Comparison of ENCODE assay signal across 1 cellular context in genomic region chr7:27139335-27140107, GRCh38.
A peak's percentile ranks its signal among the peaks of the same experiment; 100 is the strongest.
TF ChIP-seq lines count a peak whose summit lies in the region.

No MANE protein-coding gene starts in this region.

TF ChIP-seq in H1, 55 proteins besides CTCF, POLR2A, EP300 and RAD21:
- TF ChIP-seq EGR1 (IDR thresholded peaks at IDR 0.05; ENCODE audit: borderline replicate concordance, low read depth, low read length) = no peak
- peak; percentile 90 for TF ChIP-seq CTBP2 (IDR thresholded peaks at IDR 0.05; ENCODE audit: borderline replicate concordance, insufficient read depth, insufficient read length, low read length)
- peak; percentile 99 for TF ChIP-seq SUZ12 (IDR thresholded peaks at IDR 0.05; ENCODE audit: low read length)
- no peak for TF ChIP-seq ASH2L (IDR thresholded peaks at IDR 0.05; ENCODE audit: low read length)
- TF ChIP-seq CHD2 (IDR thresholded peaks at IDR 0.05; ENCODE audit: low read length) = peak; percentile 34; the same call in 1 of the 2 replicates
- TF ChIP-seq TBP (IDR thresholded peaks at IDR 0.05; ENCODE audit: low read depth, low read length) = no peak
- no peak for TF ChIP-seq SRF (IDR thresholded peaks at IDR 0.05; ENCODE audit: low read depth, low read length)
- TF ChIP-seq RNF2 (IDR thresholded peaks at IDR 0.05; ENCODE audit: borderline replicate concordance, low read depth, low read length, missing control alignments, poor library complexity, severe bottlenecking) = peak; percentile 99
- no peak for TF ChIP-seq CREB1 (IDR thresholded peaks at IDR 0.05)
- no peak for TF ChIP-seq FOSL1 (IDR thresholded peaks at IDR 0.05; ENCODE audit: insufficient read depth, low read depth, low read length)
- no peak for TF ChIP-seq SIN3A (conservative IDR thresholded peaks at IDR 0.05 in 1 of 2, IDR thresholded peaks at IDR 0.05 in 1 of 2; ENCODE audit: low read depth in 1 of 2, low read length in 2 of 2)
- TF ChIP-seq PHF8 (conservative IDR thresholded peaks at IDR 0.05; ENCODE audit: low read depth, low read length) = no peak
- peak; percentile 100 for TF ChIP-seq EZH2 (IDR thresholded peaks at IDR 0.05; ENCODE audit: low read depth, low read length, severe bottlenecking)
- TF ChIP-seq TAF7 (optimal IDR thresholded peaks at IDR 0.05; ENCODE audit: borderline replicate concordance, low read depth, low read length) = no peak
- 0 out of 2 replicates have a peak, but pooled peaks have one; percentile 12 for TF ChIP-seq SP1 (IDR thresholded peaks at IDR 0.05; ENCODE audit: low read depth, low read length)
